ENCODE assay signal across 12 cellular contexts in the genomic region with DNA sequence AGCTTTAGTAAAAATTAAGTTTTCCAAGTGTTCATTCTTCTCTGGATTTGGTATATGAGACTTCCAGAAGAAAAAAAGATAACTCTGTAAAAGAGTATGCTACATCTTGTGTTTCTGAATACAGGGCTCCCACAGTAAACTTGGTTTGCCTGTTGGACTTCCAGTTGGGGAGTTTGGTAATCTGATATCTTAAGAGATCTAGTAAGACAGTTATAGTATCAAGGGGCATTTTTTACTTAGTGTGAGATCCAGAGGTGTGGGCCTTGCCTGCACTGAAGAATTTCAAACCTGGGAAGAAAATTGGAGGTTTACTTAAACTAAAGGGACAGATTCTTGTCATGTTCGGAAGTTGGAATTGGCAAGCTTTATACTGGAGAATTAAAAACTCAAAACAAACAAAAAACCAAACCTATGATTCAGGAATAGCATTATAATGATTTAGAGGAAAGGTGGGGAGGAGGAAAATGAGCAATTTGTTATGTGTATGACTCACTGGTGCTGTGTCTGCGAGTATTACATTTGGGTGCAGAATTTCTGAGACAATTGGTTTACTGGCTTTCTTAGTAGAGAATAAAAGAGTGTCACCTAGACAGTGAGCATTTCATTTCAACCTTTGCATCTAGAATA.
DNase-seq lines count a peak whose midpoint lies in the region; ATAC-seq, FAIRE-seq and TF ChIP-seq lines count a peak whose summit lies in the region.
"Had no signal": no experiment of that assay in that cellular context is flagged by ENCODE, and none has a peak within 500 bp of the region (broad histone marks: within the 10 kb centered on the region; RNA-seq: fewer than 3 reads in every experiment).

No MANE protein-coding gene starts in this region.

- peak; percentile 35 for ATAC-seq in activated naive CD8-positive, alpha-beta T cell treated with anti-CD3 and anti-CD28 coated beads, Interleukin-2, amount 50 U/mL, for 24 hours

- peaks cover 4 to 73% (median 38%) of the 10 kb centered on the region in 4 donors for H3K4me1 ChIP-seq in tibial artery

- peaks cover 82% of the 10 kb centered on the region for H3K4me1 Mint-ChIP-seq in activated naive CD4-positive, alpha-beta T cell treated with anti-CD3 and anti-CD28 coated beads, Interleukin-2, amount 50 U/mL, for 24 hours
- H3K4me1 Mint-ChIP-seq in activated naive CD8-positive, alpha-beta T cell treated with anti-CD3 and anti-CD28 coated beads, Interleukin-2, amount 50 U/mL, for 24 hours, result peaks cover 94% of the 10 kb centered on the region

- intact Hi-C loops in tibial artery (cut with DNase I; ENCODE audit: low total_unique reads), result no loop called here

- peak overlapping the region; percentile 22 to 36 for H3K27ac ChIP-seq in tibial artery

- no peaks in the 10 kb centered on the region for H3K36me3 Mint-ChIP-seq in activated naive CD4-positive, alpha-beta T cell treated with anti-CD3 and anti-CD28 coated beads, Interleukin-2, amount 50 U/mL, for 24 hours
- H3K36me3 Mint-ChIP-seq in activated naive CD8-positive, alpha-beta T cell treated with anti-CD3 and anti-CD28 coated beads, Interleukin-2, amount 50 U/mL, for 24 hours (ENCODE audit: low read depth), result peaks cover 10% of the 10 kb centered on the region

- H3K36me3 ChIP-seq in tibial artery, result no peaks in the 10 kb centered on the region

- no peak overlapping the region for H3K4me3 Mint-ChIP-seq in activated naive CD4-positive, alpha-beta T cell treated with anti-CD3 and anti-CD28 coated beads, Interleukin-2, amount 50 U/mL, for 24 hours
- peak overlapping the region; percentile 0 for H3K4me3 Mint-ChIP-seq in activated naive CD8-positive, alpha-beta T cell treated with anti-CD3 and anti-CD28 coated beads, Interleukin-2, amount 50 U/mL, for 24 hours
- H3K4me3 Mint-ChIP-seq: activated CD4-positive, alpha-beta T cell treated with anti-CD3 and anti-CD28 coated beads, Interleukin-2, amount 10 ng/mL, durations not matched to agents 7 days and 5 days; neural crest cell had no signal

- peak; percentile 95 for FAIRE-seq in islet of Langerhans (lab: Jason Lieb, UNC)

- H3K9me3 Mint-ChIP-seq in activated naive CD4-positive, alpha-beta T cell treated with anti-CD3 and anti-CD28 coated beads, Interleukin-2, amount 50 U/mL, for 24 hours, result no peaks in the 10 kb centered on the region
- H3K9me3 Mint-ChIP-seq in activated naive CD8-positive, alpha-beta T cell treated with anti-CD3 and anti-CD28 coated beads, Interleukin-2, amount 50 U/mL, for 24 hours, result no peaks in the 10 kb centered on the region
- H3K9me3 Mint-ChIP-seq: neural crest cell had no signal

- H3K4me3 ChIP-seq in tibial artery, result no peak overlapping the region

- no peaks in the 10 kb centered on the region for H3K9me3 ChIP-seq in tibial artery

- no peaks in the 10 kb centered on the region for H3K27me3 Mint-ChIP-seq in activated naive CD4-positive, alpha-beta T cell treated with anti-CD3 and anti-CD28 coated beads, Interleukin-2, amount 50 U/mL, for 24 hours
- peaks cover 3% of the 10 kb centered on the region for H3K27me3 Mint-ChIP-seq in activated naive CD8-positive, alpha-beta T cell treated with anti-CD3 and anti-CD28 coated beads, Interleukin-2, amount 50 U/mL, for 24 hours
- H3K27me3 Mint-ChIP-seq: activated CD4-positive, alpha-beta T cell treated with anti-CD3 and anti-CD28 coated beads, Interleukin-2, amount 10 ng/mL, durations not matched to agents 7 days and 5 days had no signal

- DNase-seq in activated naive CD4-positive, alpha-beta T cell (lab: John Stamatoyannopoulos, UW), result no peak
- no peak for DNase-seq in activated naive CD8-positive, alpha-beta T cell treated with anti-CD3 and anti-CD28 coated beads, Interleukin-2, amount 50 U/mL, for 24 hours
- DNase-seq in tibial artery (no peak), NOMO-1 treated with DMSO at 0.1 percent for 48 hours (lab: John Stamatoyannopoulos, UW; ENCODE audit: unreplicated experiment) (no peak), DMS114 treated with DMSO at 0.1 percent for 48 hours (lab: John Stamatoyannopoulos, UW; ENCODE audit: unreplicated experiment) (no peak), NCI-H2171 treated with DMSO at 0.1 percent for 48 hours (lab: John Stamatoyannopoulos, UW) (no peak)
- DNase-seq: activated CD4-positive, alpha-beta T cell treated with anti-CD3 and anti-CD28 coated beads, Interleukin-2, amount 10 ng/mL, durations not matched to agents 7 days and 5 days; effector CD4-positive, alpha-beta T cell; NCI-H748 treated with DMSO at 0.1 percent for 48 hours had no signal

- H3K27ac Mint-ChIP-seq in activated naive CD4-positive, alpha-beta T cell treated with anti-CD3 and anti-CD28 coated beads, Interleukin-2, amount 50 U/mL, for 24 hours, result peak overlapping the region; percentile 47
- H3K27ac Mint-ChIP-seq in activated naive CD8-positive, alpha-beta T cell treated with anti-CD3 and anti-CD28 coated beads, Interleukin-2, amount 50 U/mL, for 24 hours, result peak overlapping the region; percentile 50
- H3K27ac Mint-ChIP-seq: activated CD4-positive, alpha-beta T cell treated with anti-CD3 and anti-CD28 coated beads, Interleukin-2, amount 10 ng/mL, durations not matched to agents 7 days and 5 days had no signal

- no peaks in the 10 kb centered on the region for H3K27me3 ChIP-seq in tibial artery

- TF ChIP-seq CTCF in tibial artery (IDR thresholded peaks at IDR 0.05), result no peak
